Comparison of ENCODE assay signal across 21 cellular contexts in the genomic region with DNA sequence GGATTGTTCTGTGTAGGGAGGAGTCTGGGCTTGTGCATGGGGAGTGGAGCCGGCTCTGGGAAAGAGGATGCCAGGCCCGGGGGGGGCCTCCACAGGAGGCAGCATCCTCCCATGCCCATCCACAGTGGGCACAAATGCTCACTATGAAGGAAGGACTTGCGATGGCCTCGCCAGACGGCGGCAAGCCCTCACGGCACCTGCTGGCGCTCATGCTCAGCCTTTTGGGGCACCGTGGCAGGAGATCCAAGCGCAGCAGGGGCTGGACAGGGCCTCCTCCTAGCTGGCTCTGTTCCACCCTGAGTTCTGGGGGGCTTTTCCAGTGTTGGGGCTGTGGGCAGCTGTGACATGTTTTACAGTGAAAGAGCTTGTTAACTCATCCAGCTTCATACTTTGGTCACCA. TPM values are rescaled to one million over a fixed set of nuclear protein-coding genes. Genes with fewer than 3 reads are reported as not detected.
DNase-seq lines count a peak whose midpoint lies in the region; ATAC-seq and TF ChIP-seq lines count a peak whose summit lies in the region.
"Had no signal": no experiment of that assay in that cellular context is flagged by ENCODE, and none has a peak within 500 bp of the region (broad histone marks: within the 10 kb centered on the region; RNA-seq: fewer than 3 reads in every experiment).

No MANE protein-coding gene starts in this region.

- CTCF ChIA-PET in activated CD8-positive, alpha-beta T cell treated with anti-CD3 and anti-CD28 coated beads, Interleukin-2, amount 10 ng/mL, durations not matched to agents 7 days and 5 days (lab: Charles Lee) = no interaction called here
- CTCF ChIA-PET in activated CD8-positive, alpha-beta T cell treated with anti-CD3 and anti-CD28 coated beads for 36 hours (lab: Charles Lee) = no interaction called here

- peaks cover 68% of the 10 kb centered on the region for H3K36me3 ChIP-seq in H7 (replicated peaks; ENCODE audit: control insufficient read depth, insufficient read depth, low read length)
- H3K36me3 ChIP-seq in osteoblast (ENCODE audit: insufficient read depth, low read length) = peaks cover 87% of the 10 kb centered on the region

- peaks cover 14% of the 10 kb centered on the region for H3K79me2 ChIP-seq in osteoblast (ENCODE audit: insufficient read depth, low read length)

- H3K4me1 ChIP-seq in osteoblast (ENCODE audit: insufficient read depth, low read length) = peaks cover 14% of the 10 kb centered on the region
- H3K4me1 ChIP-seq: HAP-1 had no signal

- H3K27me3 ChIP-seq in H7 (ENCODE audit: control insufficient read depth, insufficient read depth, low read length) = no peaks in the 10 kb centered on the region
- H3K27me3 ChIP-seq in osteoblast (ENCODE audit: insufficient read depth, low read length) = no peaks in the 10 kb centered on the region

- TF ChIP-seq CTCF in activated CD8-positive, alpha-beta T cell treated with anti-CD3 and anti-CD28 coated beads for 36 hours (IDR thresholded peaks at IDR 0.05) = no peak
- TF ChIP-seq CTCF in endothelial cell (IDR thresholded peaks at IDR 0.05; ENCODE audit: unreplicated experiment) (no peak), osteoblast (IDR thresholded peaks at IDR 0.05; ENCODE audit: extremely low read depth, low read depth, low read length) (no peak)

- no peaks in the 10 kb centered on the region for H3K9me3 Mint-ChIP-seq in activated CD8-positive, alpha-beta T cell treated with anti-CD3 and anti-CD28 coated beads, Interleukin-2, amount 10 ng/mL, durations not matched to agents 7 days and 5 days (ENCODE audit: insufficient read depth)
- no peaks in the 10 kb centered on the region for H3K9me3 Mint-ChIP-seq in activated CD8-positive, alpha-beta T cell treated with anti-CD3 and anti-CD28 coated beads for 36 hours
- peaks cover 4% of the 10 kb centered on the region for H3K9me3 Mint-ChIP-seq in endothelial cell (ENCODE audit: unreplicated experiment)
- H3K9me3 Mint-ChIP-seq: CD8-positive, alpha-beta memory T cell had no signal

- H4K20me1 ChIP-seq in osteoblast (ENCODE audit: insufficient read depth, low read length) = peaks cover 14% of the 10 kb centered on the region

- intact Hi-C loops in activated CD8-positive, alpha-beta T cell treated with anti-CD3 and anti-CD28 coated beads for 36 hours (cut with micrococcal nuclease) = no loop called here

- ATAC-seq in activated CD8-positive, alpha-beta T cell treated with anti-CD3 and anti-CD28 coated beads, Interleukin-2, amount 10 ng/mL, durations not matched to agents 7 days and 5 days = no peak
- no peak for ATAC-seq in activated CD8-positive, alpha-beta T cell treated with anti-CD3 and anti-CD28 coated beads for 36 hours
- ATAC-seq in GM21737 (IDR thresholded peaks at IDR 0.05; ENCODE audit: unreplicated experiment) = no peak

- H3K4me3 Mint-ChIP-seq in activated CD8-positive, alpha-beta T cell treated with anti-CD3 and anti-CD28 coated beads, Interleukin-2, amount 10 ng/mL, durations not matched to agents 7 days and 5 days = no peak overlapping the region
- H3K4me3 Mint-ChIP-seq in activated CD8-positive, alpha-beta T cell treated with anti-CD3 and anti-CD28 coated beads for 36 hours = no peak overlapping the region
- peak overlapping the region; percentile 73 for H3K4me3 Mint-ChIP-seq in endothelial cell (ENCODE audit: unreplicated experiment)
- H3K4me3 Mint-ChIP-seq: CD8-positive, alpha-beta memory T cell had no signal

- H3K27me3 Mint-ChIP-seq in activated CD8-positive, alpha-beta T cell treated with anti-CD3 and anti-CD28 coated beads, Interleukin-2, amount 10 ng/mL, durations not matched to agents 7 days and 5 days (ENCODE audit: low read depth) = no peaks in the 10 kb centered on the region
- H3K27me3 Mint-ChIP-seq in activated CD8-positive, alpha-beta T cell treated with anti-CD3 and anti-CD28 coated beads for 36 hours = no peaks in the 10 kb centered on the region
- peaks cover 13% of the 10 kb centered on the region for H3K27me3 Mint-ChIP-seq in endothelial cell (ENCODE audit: unreplicated experiment)
- H3K27me3 Mint-ChIP-seq: CD8-positive, alpha-beta memory T cell had no signal

- POLR2A ChIA-PET in activated CD8-positive, alpha-beta T cell treated with anti-CD3 and anti-CD28 coated beads, Interleukin-2, amount 10 ng/mL, durations not matched to agents 7 days and 5 days (lab: Charles Lee) = no interaction called here
- POLR2A ChIA-PET in activated CD8-positive, alpha-beta T cell treated with anti-CD3 and anti-CD28 coated beads for 36 hours (lab: Charles Lee) = interaction anchor here (1.4 kb wide), 1 partner anchor 11 kb away, joined by 3 read pairs; no protein-coding TSS in a partner anchor

- H2AFZ ChIP-seq in osteoblast (ENCODE audit: low read length) = no peak overlapping the region
- H2AFZ ChIP-seq: GM23248, PC-9 had no signal

- H3K9me3 ChIP-seq in osteoblast (ENCODE audit: low read depth, low read length) = no peaks in the 10 kb centered on the region
- H3K9me3 ChIP-seq: HAP-1, SK-N-SH had no signal

- H3K36me3 Mint-ChIP-seq in activated CD8-positive, alpha-beta T cell treated with anti-CD3 and anti-CD28 coated beads, Interleukin-2, amount 10 ng/mL, durations not matched to agents 7 days and 5 days (ENCODE audit: low read depth) = peaks cover 65% of the 10 kb centered on the region
- peaks cover 55% of the 10 kb centered on the region for H3K36me3 Mint-ChIP-seq in activated CD8-positive, alpha-beta T cell treated with anti-CD3 and anti-CD28 coated beads for 36 hours (ENCODE audit: low read depth)
- H3K36me3 Mint-ChIP-seq in endothelial cell (ENCODE audit: low read depth, unreplicated experiment) = peaks cover 32% of the 10 kb centered on the region

- no peaks in the 10 kb centered on the region for H3K4me1 Mint-ChIP-seq in activated CD8-positive, alpha-beta T cell treated with anti-CD3 and anti-CD28 coated beads, Interleukin-2, amount 10 ng/mL, durations not matched to agents 7 days and 5 days (ENCODE audit: low read depth)
- H3K4me1 Mint-ChIP-seq in activated CD8-positive, alpha-beta T cell treated with anti-CD3 and anti-CD28 coated beads for 36 hours (ENCODE audit: low read depth) = peaks cover 12% of the 10 kb centered on the region
- H3K4me1 Mint-ChIP-seq in endothelial cell (ENCODE audit: unreplicated experiment) = no peaks in the 10 kb centered on the region
- H3K4me1 Mint-ChIP-seq: CD8-positive, alpha-beta memory T cell had no signal

- no peak for DNase-seq in activated CD8-positive, alpha-beta T cell treated with anti-CD3 and anti-CD28 coated beads, Interleukin-2, amount 10 ng/mL, durations not matched to agents 7 days and 5 days
- DNase-seq in activated CD8-positive, alpha-beta T cell treated with anti-CD3 and anti-CD28 coated beads for 36 hours = no peak
- DNase-seq in H7 (peak; percentile 16), endothelial cell (ENCODE audit: low spot score) (no peak), osteoblast (ENCODE audit: insufficient read length, low spot score, missing footprints) (peak; percentile 35), kidney glomerular epithelial cell (lab: John Stamatoyannopoulos, UW) (no peak), GM19240 (ENCODE audit: insufficient read length, low spot score) (no peak)
- DNase-seq: 8988T; CD8-positive, alpha-beta memory T cell; KG1; NCI-H1092 treated with DMSO at 0.1 percent for 48 hours; NCI-H226; NCI-H510A treated with DMSO at 0.1 percent for 48 hours; NCI-H748 treated with DMSO at 0.1 percent for 48 hours; SIG-M5 had no signal

- H3K27ac ChIP-seq in osteoblast (ENCODE audit: low read depth, low read length) = no peak overlapping the region
- H3K27ac ChIP-seq: C4-2B, GM23248, PC-9 had no signal

- H3K4me3 ChIP-seq in H7 (ENCODE audit: insufficient read depth, low read depth, low read length) (no peak overlapping the region), osteoblast (ENCODE audit: insufficient read depth, low read length) (no peak overlapping the region)
- H3K4me3 ChIP-seq: GM23248, HAP-1, PC-9 had no signal

- no peak overlapping the region for H3K4me2 ChIP-seq in osteoblast (ENCODE audit: insufficient read depth, low read length)
- H3K4me2 ChIP-seq: PC-9, SK-N-SH had no signal

- H3K27ac Mint-ChIP-seq in activated CD8-positive, alpha-beta T cell treated with anti-CD3 and anti-CD28 coated beads, Interleukin-2, amount 10 ng/mL, durations not matched to agents 7 days and 5 days = peak overlapping the region; percentile 34
- H3K27ac Mint-ChIP-seq in activated CD8-positive, alpha-beta T cell treated with anti-CD3 and anti-CD28 coated beads for 36 hours = no peak overlapping the region
- H3K27ac Mint-ChIP-seq in endothelial cell (ENCODE audit: unreplicated experiment) = no peak overlapping the region

RNA-seq across cellular contexts. Expression of a gene that starts 15.2 kb away (rescaled TPM):
- 100 to 1,000 TPM; 148 to 166 TPM for total RNA-seq in activated CD8-positive, alpha-beta T cell treated with anti-CD3 and anti-CD28 coated beads, Interleukin-2, amount 10 ng/mL, durations not matched to agents 7 days and 5 days
- total RNA-seq in activated CD8-positive, alpha-beta T cell treated with anti-CD3 and anti-CD28 coated beads for 36 hours = 100 to 1,000 TPM; 278 to 292 TPM
- 206 and 246 TPM in 2 replicates for total RNA-seq in H7 (2014; rRNA removed; shearing (Covaris generic))
- total RNA-seq in endothelial cell (ENCODE audit: unreplicated experiment) = 109 TPM
- 32.7 and 36.6 TPM in 2 replicates for total RNA-seq in osteoblast

RNA-seq across cellular contexts. Expression of a gene that starts 15.3 kb away (rescaled TPM):
- total RNA-seq in activated CD8-positive, alpha-beta T cell treated with anti-CD3 and anti-CD28 coated beads, Interleukin-2, amount 10 ng/mL, durations not matched to agents 7 days and 5 days = 10 to 100 TPM; 27.2 to 28.2 TPM
- total RNA-seq in activated CD8-positive, alpha-beta T cell treated with anti-CD3 and anti-CD28 coated beads for 36 hours = 10 to 100 TPM; 25.9 to 26.9 TPM
- total RNA-seq in H7 (2014; rRNA removed; shearing (Covaris generic)) = 53.1 and 68.6 TPM in 2 replicates
- total RNA-seq in endothelial cell (ENCODE audit: unreplicated experiment) = 46.3 TPM
- total RNA-seq in osteoblast = 23.9 and 27.7 TPM in 2 replicates

Comparison
In these comparisons a context has a peak if more than half of its experiments do, and no peak if none do; other contexts are left out.
1. DNase-seq: peak in H7 (single experiment) and osteoblast (single experiment); none in activated CD8-positive, alpha-beta T cell treated with anti-CD3 and anti-CD28 coated beads, Interleukin-2, amount 10 ng/mL, durations not matched to agents 7 days and 5 days (single experiment), activated CD8-positive, alpha-beta T cell treated with anti-CD3 and anti-CD28 coated beads for 36 hours (single experiment), endothelial cell (single experiment), kidney glomerular epithelial cell (single experiment) and GM19240 (single experiment).